Comparison of ENCODE assay signal across 1 cellular context in the genomic region with DNA sequence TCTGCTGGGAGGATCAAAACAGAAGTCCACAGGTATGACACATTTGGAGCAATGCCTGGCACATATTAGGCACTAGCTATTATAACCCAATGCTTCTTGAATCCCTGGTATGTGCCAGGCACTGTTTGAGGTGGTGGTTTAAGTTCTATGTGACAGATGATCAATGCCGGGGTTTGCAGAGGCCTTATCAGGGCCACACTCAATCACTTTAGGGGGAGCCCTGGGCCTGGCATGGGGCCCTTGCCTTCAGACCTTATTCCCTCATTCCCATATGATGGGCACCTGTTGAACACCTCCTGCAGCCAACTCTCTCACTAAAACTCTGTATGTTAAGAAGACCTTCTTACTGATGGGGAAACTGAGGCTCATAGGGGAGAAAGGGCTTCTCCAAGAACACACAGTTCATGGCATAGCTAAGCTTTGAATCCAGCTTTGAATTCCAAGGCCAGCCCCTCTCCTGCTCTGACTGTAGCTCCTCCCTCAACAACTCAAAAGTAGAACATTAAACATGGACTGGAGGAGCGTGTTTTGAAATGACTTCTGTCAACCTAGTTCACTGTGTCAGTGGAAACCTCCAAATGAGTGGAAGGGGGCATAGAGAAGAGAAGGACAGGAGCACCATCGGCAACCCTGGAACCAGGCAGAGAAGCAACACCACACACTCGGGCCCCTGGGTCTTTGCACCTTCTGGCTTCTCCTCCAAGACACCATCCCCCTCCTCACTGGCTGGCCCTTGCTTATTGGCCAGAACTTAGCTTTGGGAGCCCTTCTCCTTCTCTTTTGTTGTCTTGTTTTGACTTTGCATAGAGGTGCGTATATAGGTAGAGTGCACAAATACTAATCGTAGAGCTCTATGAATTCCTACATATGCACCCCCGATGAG.
TF ChIP-seq lines count a peak whose summit lies in the region.

No MANE protein-coding gene starts in this region.

TF ChIP-seq in IMR-90, 13 proteins besides CTCF, POLR2A, EP300 and RAD21 (continued from another document):
- TF ChIP-seq SMC3 (IDR thresholded peaks at IDR 0.05; ENCODE audit: low read depth, low read length) = no peak
- no peak for TF ChIP-seq RFX5 (IDR thresholded peaks at IDR 0.05; ENCODE audit: low read depth, low read length)
- TF ChIP-seq MAFK (IDR thresholded peaks at IDR 0.05; ENCODE audit: low read depth, low read length) = no peak
- TF ChIP-seq ELK1 (IDR thresholded peaks at IDR 0.05; ENCODE audit: borderline replicate concordance, low read depth, low read length) = no peak
- TF ChIP-seq CHD1 (IDR thresholded peaks at IDR 0.05; ENCODE audit: low read depth, low read length) = no peak
- TF ChIP-seq FOS (IDR thresholded peaks at IDR 0.05; ENCODE audit: low read depth, low read length) = no peak
- TF ChIP-seq NFE2L2 (IDR thresholded peaks at IDR 0.05; ENCODE audit: low read depth, low read length) = no peak
